ENCODE assay signal across 11 cellular contexts in genomic region chr17:78151514-78152008, GRCh38. TPM values are rescaled to one million over a fixed set of nuclear protein-coding genes. Genes with fewer than 3 reads are reported as not detected.
A peak's percentile ranks its signal among the peaks of the same experiment; 100 is the strongest.
DNase-seq lines count a peak whose midpoint lies in the region; TF ChIP-seq lines count a peak whose summit lies in the region.
"Had no signal": no experiment of that assay in that cellular context is flagged by ENCODE, and none has a peak within 500 bp of the region (broad histone marks: within the 10 kb centered on the region; RNA-seq: fewer than 3 reads in every experiment).

No MANE protein-coding gene starts in this region.

- H3K4me3 ChIP-seq in left ventricle myocardium inferior, result no peak overlapping the region

- intact Hi-C loops in left ventricle myocardium inferior (cut with micrococcal nuclease), result no loop called here

- H3K9me3 ChIP-seq in left ventricle myocardium inferior (replicated peaks), result no peaks in the 10 kb centered on the region

- peaks cover 10% of the 10 kb centered on the region for H3K4me1 ChIP-seq in left ventricle myocardium inferior

- no peaks in the 10 kb centered on the region for H3K36me3 ChIP-seq in left ventricle myocardium inferior

- no peak for TF ChIP-seq CTCF in left ventricle myocardium inferior (IDR thresholded peaks at IDR 0.05; ENCODE audit: borderline replicate concordance)

- DNase-seq in LoVo (ENCODE audit: low spot score) (peak; percentile 90), left ventricle myocardium inferior (no peak), pulmonary artery endothelial cell (ENCODE audit: low read depth, low spot score) (peak; percentile 68), activated gamma-delta T cell treated with Interleukin-2 at 50 U/mL for 16 hours (no peak), SHP77 treated with DMSO at 0.1 percent for 48 hours (lab: John Stamatoyannopoulos, UW) (no peak), NCI-H446 (lab: John Stamatoyannopoulos, UW) (no peak)
- DNase-seq: activated T-cell treated with anti-CD3 and anti-CD28 coated beads, Interleukin-2, amount 50 U/mL, for 24 hours; central memory CD4-positive, alpha-beta T cell; NCI-H748 treated with DMSO at 0.1 percent for 48 hours had no signal

- H3K27me3 ChIP-seq in left ventricle myocardium inferior (ENCODE audit: low read depth), result no peaks in the 10 kb centered on the region

- peak overlapping the region; percentile 54 for H3K27ac ChIP-seq in left ventricle myocardium inferior (replicated peaks)

RNA-seq across cellular contexts. Expression of gene C17orf99, which starts 5.4 kb away (rescaled TPM):
- total RNA-seq in left ventricle myocardium inferior, result not detected
- total RNA-seq in pulmonary artery endothelial cell, result not detected in 2 replicates
- total RNA-seq: MCF 10A; T-helper 2 cell treated with Interferon-gamma antibody and Interleukin-4, amounts not matched to agents 100 ng/mL and 5 ng/mL, for 36 hours had no signal

RNA-seq across cellular contexts. Expression of gene SYNGR2, which starts 16.8 kb away (rescaled TPM):
- total RNA-seq in left ventricle myocardium inferior (86.9 TPM), pulmonary artery endothelial cell (32.9 and 35.8 TPM in 2 replicates)

RNA-seq across cellular contexts. Expression of gene TMC8, which starts 21.0 kb away (rescaled TPM):
- total RNA-seq in left ventricle myocardium inferior, result 1.3 TPM
- under 0.01 TPM in 1 of 2 replicates, not detected in the other for total RNA-seq in pulmonary artery endothelial cell
- total RNA-seq: MCF 10A had no signal

RNA-seq across cellular contexts. Expression of gene TMC6, which starts 23.0 kb away (rescaled TPM):
- total RNA-seq in left ventricle myocardium inferior (39.5 TPM), pulmonary artery endothelial cell (16.7 and 20.2 TPM in 2 replicates)

RNA-seq across cellular contexts. Expression of gene TK1, which starts 35.3 kb away (rescaled TPM):
- total RNA-seq in left ventricle myocardium inferior, result 1.8 TPM
- 108 and 190 TPM in 2 replicates for total RNA-seq in pulmonary artery endothelial cell

Comparison
In these comparisons a context has a peak if more than half of its experiments do, and no peak if none do; other contexts are left out.
1. DNase-seq: peak in LoVo (single experiment) and pulmonary artery endothelial cell (single experiment); none in left ventricle myocardium inferior (single experiment), activated gamma-delta T cell treated with Interleukin-2 at 50 U/mL for 16 hours (single experiment), SHP77 treated with DMSO at 0.1 percent for 48 hours (single experiment) and NCI-H446 (0 of 2).